ENCODE assay signal across 8 cellular contexts in genomic region chr10:68900427-68901105, GRCh38. TPM values are rescaled to one million over a fixed set of nuclear protein-coding genes. Genes with fewer than 3 reads are reported as not detected.
A peak's percentile ranks its signal among the peaks of the same experiment; 100 is the strongest.
DNase-seq lines count a peak whose midpoint lies in the region; ATAC-seq and TF ChIP-seq lines count a peak whose summit lies in the region.

No MANE protein-coding gene starts in this region.

- peaks cover 0 to 8% (median 4%) of the 10 kb centered on the region in 3 donors for H3K27me3 Mint-ChIP-seq in naive B cell

- peaks cover 6% of the 10 kb centered on the region for H3K36me3 ChIP-seq in A673 (ENCODE audit: insufficient read depth, low read length, poor library complexity, severe bottlenecking)
- H3K36me3 ChIP-seq in SJSA1: peaks cover 25% of the 10 kb centered on the region
- H3K36me3 ChIP-seq in endocrine pancreas (ENCODE audit: control insufficient read depth, insufficient read depth, low read length): no peaks in the 10 kb centered on the region
- no peaks in the 10 kb centered on the region for H3K36me3 ChIP-seq in urinary bladder (ENCODE audit: insufficient read depth)

- CTCF ChIA-PET in A673 (lab: Charles Lee): interaction anchor here (0.5 kb wide), 1 partner anchor 1040 kb away, joined by 3 read pairs; no protein-coding TSS in a partner anchor

- H3K4me1 ChIP-seq in A673 (ENCODE audit: insufficient read depth, low read length, poor library complexity, severe bottlenecking): peaks cover 17% of the 10 kb centered on the region
- peaks cover 14% of the 10 kb centered on the region for H3K4me1 ChIP-seq in SJSA1 (replicated peaks)
- H3K4me1 ChIP-seq in endocrine pancreas (ENCODE audit: control insufficient read depth, insufficient read depth, low read length): peaks cover 9% of the 10 kb centered on the region
- H3K4me1 ChIP-seq in urinary bladder (ENCODE audit: insufficient read depth): no peaks in the 10 kb centered on the region

- H3K27me3 ChIP-seq in A673 (replicated peaks; ENCODE audit: insufficient read depth, low read depth, low read length, poor library complexity) (no peaks in the 10 kb centered on the region), SJSA1 (replicated peaks) (no peaks in the 10 kb centered on the region), endocrine pancreas (ENCODE audit: control insufficient read depth, insufficient read depth, low read length) (no peaks in the 10 kb centered on the region)

- peaks cover 24 to 41% (median 37%) of the 10 kb centered on the region in 3 donors for H3K4me1 Mint-ChIP-seq in naive B cell

- H3K4me3 ChIP-seq in A673 (ENCODE audit: low read depth, low read length, poor library complexity, severe bottlenecking) (peak overlapping the region; percentile 85), GM12864 (ENCODE audit: low read depth, low read length) (peak overlapping the region; percentile 84), SJSA1 (peak overlapping the region; percentile 70), endocrine pancreas (ENCODE audit: control insufficient read depth, insufficient read depth, low read length) (peak overlapping the region; percentile 63), urinary bladder (ENCODE audit: low read depth, low read length) (peak overlapping the region; percentile 62)

- H3K27ac Mint-ChIP-seq in naive B cell: peak overlapping the region; percentile 98 to 100 (median 100)

- TSS peak; percentile 95 for BruUV-seq in A673 (replicated peaks; lab: Mats Ljungman, UMichigan)

- H3K9ac ChIP-seq in endocrine pancreas (ENCODE audit: control insufficient read depth, insufficient read depth, low read length): peak overlapping the region; percentile 78

- H3K9me3 Mint-ChIP-seq in naive B cell: no peaks in the 10 kb centered on the region

- ATAC-seq in HG03066 (IDR thresholded peaks at IDR 0.05; ENCODE audit: low read depth, unreplicated experiment) (peak; percentile 38), naive B cell (ENCODE audit: low read depth in 2 of 2) (peak in 1 of 2 donors; percentile 42)

- no peak for DNase-seq in A673 (ENCODE audit: low spot score)
- DNase-seq in GM12864 (ENCODE audit: low read depth): no peak
- DNase-seq in SJSA1 (ENCODE audit: low read depth in 1 of 2, low spot score in 2 of 2): no peak
- no peak for DNase-seq in naive B cell
- DNase-seq in dermis blood vessel endothelial cell: no peak

- TF ChIP-seq CTCF in A673 (conservative IDR thresholded peaks at IDR 0.05; ENCODE audit: low read depth, low read length) (no peak), GM12864 (IDR thresholded peaks at IDR 0.05; ENCODE audit: low read depth, low read length, missing control alignments) (no peak)

- POLR2A ChIA-PET in A673 (lab: Charles Lee; ENCODE audit: low non-redundant PET): interaction anchor here (0.6 kb wide), 1 partner anchor 417 kb away, joined by 3 read pairs; no protein-coding TSS in a partner anchor

- H3K9me3 ChIP-seq in A673 (ENCODE audit: low read depth, low read length, poor library complexity, severe bottlenecking) (no peaks in the 10 kb centered on the region), SJSA1 (replicated peaks) (no peaks in the 10 kb centered on the region), endocrine pancreas (ENCODE audit: control insufficient read depth, low read length) (no peaks in the 10 kb centered on the region)

- peaks cover 0 to 3% of the 10 kb centered on the region in 2 donors for H3K36me3 Mint-ChIP-seq in naive B cell

- intact Hi-C loops in A673 (cut with micrococcal nuclease; ENCODE audit: unreplicated experiment): loop anchor here (5.0 to 10.0 kb wide), 2 partner anchors 57 to 346 kb away; partner anchors contain the start of gene DDX21

- H3K4me3 Mint-ChIP-seq in naive B cell: peak overlapping the region; percentile 98 to 100 (median 99)

- WGBS in urinary bladder: 4% methylated on average over 40 of the region's 40 CpGs

- peak overlapping the region; percentile 98 for H3K27ac ChIP-seq in A673 (ENCODE audit: low read depth, low read length, poor library complexity, severe bottlenecking)
- peak overlapping the region; percentile 99 for H3K27ac ChIP-seq in SJSA1
- H3K27ac ChIP-seq in urinary bladder (ENCODE audit: low read depth): peak overlapping the region; percentile 99

RNA-seq across cellular contexts. Expression of gene DDX50, which starts 0.5 kb away (rescaled TPM):
- total RNA-seq in A673 (2021): 46.1 and 50.1 TPM in 2 replicates
- 61.6 and 64.5 TPM in 2 replicates for total RNA-seq in SJSA1 (2014; rRNA removed; shearing (Covaris generic))
- 10 to 100 TPM; 29.1 to 59.3 (median 32.6) TPM for polyA plus RNA-seq in naive B cell (ENCODE audit: low read depth in 6 of 6)
- 63.4 TPM for total RNA-seq in urinary bladder
- 38.2 TPM for polyA plus RNA-seq in urinary bladder
- total RNA-seq in dermis blood vessel endothelial cell: 46.6 and 49.0 TPM in 2 replicates

RNA-seq across cellular contexts. Expression of gene DDX21, which starts 55.4 kb away (rescaled TPM):
- total RNA-seq in A673 (2021): 154 and 188 TPM in 2 replicates
- total RNA-seq in SJSA1 (2014; rRNA removed; shearing (Covaris generic)): 104 and 116 TPM in 2 replicates
- 10 to 100 TPM; 10.8 to 18.3 (median 17.1) TPM for polyA plus RNA-seq in naive B cell (ENCODE audit: low read depth in 6 of 6)
- total RNA-seq in urinary bladder: 37.5 TPM
- 30.6 TPM for polyA plus RNA-seq in urinary bladder
- 73.0 and 102 TPM in 2 replicates for total RNA-seq in dermis blood vessel endothelial cell
